In the genomic region with DNA sequence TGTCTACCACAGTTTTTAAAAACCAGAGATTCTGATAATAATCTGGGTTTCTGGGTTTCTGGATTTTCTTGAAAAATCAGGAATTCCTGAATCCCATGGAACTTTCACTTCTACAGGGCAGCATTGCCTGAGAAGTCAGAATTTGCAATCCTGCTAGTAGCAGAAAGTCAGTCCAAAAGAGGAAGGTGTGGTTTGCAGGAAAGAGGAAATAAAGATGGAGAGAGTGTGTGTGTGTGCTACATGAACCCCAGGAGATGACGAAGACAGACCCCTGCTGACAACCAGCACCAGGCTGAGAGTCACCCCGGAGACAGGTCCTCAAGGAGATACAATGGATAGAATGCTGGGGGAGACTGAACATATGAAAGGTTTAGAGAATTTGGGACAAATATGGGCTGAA, we compare ENCODE assay signal across 18 cellular contexts. TPM values are rescaled to one million over a fixed set of nuclear protein-coding genes. Genes with fewer than 3 reads are reported as not detected.
DNase-seq lines count a peak whose midpoint lies in the region; ATAC-seq and TF ChIP-seq lines count a peak whose summit lies in the region.
"Had no signal": no experiment of that assay in that cellular context is flagged by ENCODE, and none has a peak within 500 bp of the region (broad histone marks: within the 10 kb centered on the region; RNA-seq: fewer than 3 reads in every experiment).

No MANE protein-coding gene starts in this region.

- H3K36me3 Mint-ChIP-seq in IgD-negative memory B cell = no peaks in the 10 kb centered on the region
- H3K36me3 Mint-ChIP-seq in effector memory CD8-positive, alpha-beta T cell (ENCODE audit: insufficient read depth) = no peaks in the 10 kb centered on the region

- peak overlapping the region; percentile 14 to 80 (median 50) for H3K27ac Mint-ChIP-seq in IgD-negative memory B cell
- H3K27ac Mint-ChIP-seq in effector memory CD8-positive, alpha-beta T cell = no peak overlapping the region
- H3K27ac Mint-ChIP-seq: activated CD4-positive, alpha-beta T cell treated with anti-CD3 and anti-CD28 coated beads, Interleukin-2, amount 10 ng/mL, durations not matched to agents 24 days and 14 days; activated naive CD8-positive, alpha-beta T cell treated with anti-CD3 and anti-CD28 coated beads, Interleukin-2, amount 10 ng/mL, durations not matched to agents 7 days and 5 days; CD8-positive, alpha-beta T cell had no signal

- no peaks in the 10 kb centered on the region for H3K27me3 Mint-ChIP-seq in IgD-negative memory B cell
- H3K27me3 Mint-ChIP-seq in effector memory CD8-positive, alpha-beta T cell = peaks cover 6 to 12% of the 10 kb centered on the region in 2 donors

- peak; percentile 41 for ATAC-seq in effector memory CD8-positive, alpha-beta T cell (replicated peaks)
- ATAC-seq in sciatic nerve = peak; percentile 74
- no peak for ATAC-seq in GM19035 (IDR thresholded peaks at IDR 0.05; ENCODE audit: unreplicated experiment)
- ATAC-seq: CD8-positive, alpha-beta T cell; gastrocnemius medialis; Panc1 had no signal

- intact Hi-C loops in sciatic nerve (cut with DNase I) = no loop called here

- H3K9me3 ChIP-seq in OCI-LY3 (ENCODE audit: insufficient read depth, low read length) = peaks cover 10% of the 10 kb centered on the region
- H3K9me3 ChIP-seq: gastrocnemius medialis had no signal

- DNase-seq in effector memory CD8-positive, alpha-beta T cell = no peak
- DNase-seq in sciatic nerve (ENCODE audit: low spot score) = no peak
- no peak for DNase-seq in SK-N-DZ (ENCODE audit: low spot score)
- no peak for DNase-seq in activated CD4-positive, CD25-positive, alpha-beta regulatory T cell treated with anti-CD3 and anti-CD28 coated beads, Interleukin-2, amount 50 U/mL, for 72 hours
- DNase-seq: activated CD4-positive, alpha-beta T cell treated with anti-CD3 and anti-CD28 coated beads, Interleukin-2, amount 10 ng/mL, durations not matched to agents 24 days and 14 days; activated naive CD8-positive, alpha-beta T cell treated with anti-CD3 and anti-CD28 coated beads, Interleukin-2, amount 10 ng/mL, durations not matched to agents 7 days and 5 days; CD8-positive, alpha-beta T cell; EL; gastrocnemius medialis; NCI-H446; stimulated activated CD4-positive, alpha-beta T cell treated with anti-CD3 and anti-CD28 coated beads, Interleukin-4, amount 100 ng/mL, for 1 hour; T-helper 2 cell; transverse colon had no signal

- H3K79me2 ChIP-seq in OCI-LY3 (ENCODE audit: low read length) = no peaks in the 10 kb centered on the region

- H3K27ac ChIP-seq in OCI-LY3 (ENCODE audit: low read length) = 0 out of 2 replicates have a peak overlapping the region, but pooled peaks have one; percentile 15
- H3K27ac ChIP-seq: cardiac muscle cell, gastrocnemius medialis, transverse colon had no signal

- no peaks in the 10 kb centered on the region for H4K20me1 ChIP-seq in OCI-LY3 (ENCODE audit: insufficient read depth, low read length)

- peaks cover 3 to 5% (median 4%) of the 10 kb centered on the region in 3 donors for H3K9me3 Mint-ChIP-seq in IgD-negative memory B cell
- H3K9me3 Mint-ChIP-seq in effector memory CD8-positive, alpha-beta T cell = peaks cover 2 to 13% of the 10 kb centered on the region in 2 donors

- H3K27me3 ChIP-seq in OCI-LY3 (ENCODE audit: low read depth, low read length) = peaks cover 9% of the 10 kb centered on the region
- H3K27me3 ChIP-seq: gastrocnemius medialis, transverse colon had no signal

- H3K4me3 ChIP-seq in OCI-LY3 (ENCODE audit: low read length) = 0 out of 2 replicates have a peak overlapping the region, but pooled peaks have one; percentile 3
- H3K4me3 ChIP-seq: cardiac muscle cell, gastrocnemius medialis, transverse colon had no signal

- H3K36me3 ChIP-seq in OCI-LY3 (replicated peaks; ENCODE audit: low read depth, low read length) = peaks cover 3% of the 10 kb centered on the region
- H3K36me3 ChIP-seq: cardiac muscle cell, gastrocnemius medialis, transverse colon had no signal

- TF ChIP-seq CTCF in OCI-LY3 (IDR thresholded peaks at IDR 0.05; ENCODE audit: low read depth, low read length) = no peak

- H2AFZ ChIP-seq in OCI-LY3 (ENCODE audit: low read depth, low read length) = no peak overlapping the region

- H3K4me1 ChIP-seq in OCI-LY3 (ENCODE audit: low read length) = peaks cover 15% of the 10 kb centered on the region
- H3K4me1 ChIP-seq: gastrocnemius medialis, transverse colon had no signal

- peak overlapping the region; percentile 48 for H3K4me2 ChIP-seq in OCI-LY3 (ENCODE audit: low read length)

- no peak overlapping the region for H3K9ac ChIP-seq in OCI-LY3 (ENCODE audit: low read length)

- peaks cover 13 to 15% (median 14%) of the 10 kb centered on the region in 3 donors for H3K4me1 Mint-ChIP-seq in IgD-negative memory B cell
- H3K4me1 Mint-ChIP-seq in effector memory CD8-positive, alpha-beta T cell (ENCODE audit: low read depth in 2 of 2) = peaks cover under 1 to 3% of the 10 kb centered on the region in 2 donors

- H3K4me3 Mint-ChIP-seq in IgD-negative memory B cell = peak overlapping the region in 2 of 4 donors; percentile 1 to 9
- no peak overlapping the region for H3K4me3 Mint-ChIP-seq in effector memory CD8-positive, alpha-beta T cell
- H3K4me3 Mint-ChIP-seq: activated CD4-positive, alpha-beta T cell treated with anti-CD3 and anti-CD28 coated beads, Interleukin-2, amount 10 ng/mL, durations not matched to agents 24 days and 14 days; activated naive CD8-positive, alpha-beta T cell treated with anti-CD3 and anti-CD28 coated beads, Interleukin-2, amount 10 ng/mL, durations not matched to agents 7 days and 5 days; CD8-positive, alpha-beta T cell had no signal

RNA-seq across cellular contexts. Expression of a gene that starts 44.9 kb away (rescaled TPM):
- 0.06 TPM for polyA plus RNA-seq in IgD-negative memory B cell
- 0.62 TPM for total RNA-seq in sciatic nerve
- polyA plus RNA-seq in SK-N-DZ (2014; cell fraction: cytosol; rRNA removed) = not detected in 2 replicates
- not detected in 2 replicates for polyA plus RNA-seq in SK-N-DZ (2014; cell fraction: nucleus; rRNA removed)
- total RNA-seq: activated CD4-positive, alpha-beta T cell treated with anti-CD3 and anti-CD28 coated beads, Interleukin-2, amount 10 ng/mL, durations not matched to agents 24 days and 14 days; activated naive CD8-positive, alpha-beta T cell treated with anti-CD3 and anti-CD28 coated beads, Interleukin-2, amount 10 ng/mL, durations not matched to agents 7 days and 5 days; CD8-positive, alpha-beta T cell; gastrocnemius medialis; transverse colon had no signal
- polyA plus RNA-seq: cardiac muscle cell had no signal

RNA-seq across cellular contexts. Expression of a gene that starts 56.8 kb away (rescaled TPM):
- polyA plus RNA-seq in IgD-negative memory B cell = 75.6 TPM
- total RNA-seq in sciatic nerve = 36.6 TPM
- polyA plus RNA-seq in SK-N-DZ (2014; cell fraction: cytosol; rRNA removed) = 6.0 and 8.8 TPM in 2 replicates
- polyA plus RNA-seq in SK-N-DZ (2014; cell fraction: nucleus; rRNA removed) = 7.5 and 7.9 TPM in 2 replicates

Comparison
In these comparisons a context has a peak if more than half of its experiments do, and no peak if none do; other contexts are left out.
1. H3K27ac Mint-ChIP-seq: peak in IgD-negative memory B cell (3 of 3); none in effector memory CD8-positive, alpha-beta T cell (0 of 2).